Comparison of ENCODE assay signal across 2 cellular contexts in the genomic region with DNA sequence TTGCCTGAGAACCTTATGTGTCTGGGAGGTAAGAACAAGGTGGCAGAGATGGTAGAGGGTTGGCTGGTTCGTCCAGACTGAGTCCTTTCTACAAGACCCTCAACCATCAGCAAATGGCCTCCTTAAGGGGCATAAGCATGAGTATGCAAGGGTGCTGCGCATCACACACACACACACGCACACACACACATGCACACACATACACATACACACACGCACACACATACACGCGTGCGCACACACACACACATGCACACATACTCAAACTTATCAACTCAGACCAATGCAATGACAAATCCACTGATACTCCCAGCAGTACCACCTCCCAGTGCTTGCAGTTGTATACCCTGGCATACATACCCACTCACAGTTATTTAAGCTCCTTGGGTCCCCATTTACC.
TF ChIP-seq lines count a peak whose summit lies in the region.

No MANE protein-coding gene starts in this region.

TF ChIP-seq in K562, 482 proteins besides CTCF, POLR2A, EP300 and RAD21:
- no peak for TF ChIP-seq TBP (optimal IDR thresholded peaks at IDR 0.05; ENCODE audit: low read depth, low read length)
- TF ChIP-seq MCM3 (IDR thresholded peaks at IDR 0.05): 0 out of 2 replicates have a peak, but pooled peaks have one; percentile 34

TF ChIP-seq in H1, 55 proteins besides CTCF, POLR2A, EP300 and RAD21:
- no peak for TF ChIP-seq HDAC6 (IDR thresholded peaks at IDR 0.05; ENCODE audit: low read depth, low read length)
- TF ChIP-seq YY1 (IDR thresholded peaks at IDR 0.05; ENCODE audit: low read depth, low read length): no peak
- no peak for TF ChIP-seq CHD1 (IDR thresholded peaks at IDR 0.05; ENCODE audit: low read depth, low read length)
TF ChIP-seq in H1: peak in this region for 0.
